ENCODE assay signal across 8 cellular contexts in genomic region chr9:113594484-113595299, GRCh38.
A peak's percentile ranks its signal among the peaks of the same experiment; 100 is the strongest.
DNase-seq lines count a peak whose midpoint lies in the region; ATAC-seq and TF ChIP-seq lines count a peak whose summit lies in the region.

No MANE protein-coding gene starts in this region.

- H3K27ac ChIP-seq in SK-N-SH (ENCODE audit: low read depth in 2 of 2, low read length in 1 of 2) (peak overlapping the region; percentile 87), muscle layer of duodenum (ENCODE audit: low read length) (peak overlapping the region; percentile 76), transverse colon (peak overlapping the region; percentile 48 to 83 (median 78))
- H3K27ac ChIP-seq in CD8-positive, alpha-beta T cell (ENCODE audit: low read depth, low read length), result no peak overlapping the region

- POLR2A ChIA-PET in SK-N-SH (lab: Yijun Ruan, JAX), result interaction anchor here (0.6 to 3.7 kb wide), 9 partner anchors 9 to 255 kb away, joined by 3 to 23 read pairs (median 7); partner anchors contain the start of genes C9orf43, POLE3 and WDR31
- POLR2A ChIA-PET in CD8-positive, alpha-beta T cell (lab: Charles Lee), result no interaction called here

- H3K36me3 ChIP-seq in SK-N-SH (replicated peaks in 1 of 2; ENCODE audit: control insufficient read depth in 1 of 2, insufficient read depth in 2 of 2, low read length in 1 of 2) (peaks cover 12 to 19% of the 10 kb centered on the region in 2 experiments), muscle layer of duodenum (ENCODE audit: control insufficient read depth in 1 of 2, insufficient read depth in 2 of 2, low read length in 2 of 2) (peaks cover 7 to 25% of the 10 kb centered on the region in 2 donors), transverse colon (peaks cover 0 to 12% (median 6%) of the 10 kb centered on the region in 4 donors)
- H3K36me3 ChIP-seq in CD8-positive, alpha-beta T cell (ENCODE audit: insufficient read depth, low read length), result peaks cover 35% of the 10 kb centered on the region

- H3K9me2 ChIP-seq in SK-N-SH, result no peaks in the 10 kb centered on the region

- H3K36me3 Mint-ChIP-seq in CD8-positive, alpha-beta T cell, result peaks cover 47% of the 10 kb centered on the region

- no peak overlapping the region for H3K27ac Mint-ChIP-seq in CD8-positive, alpha-beta T cell

- H3F3A ChIP-seq in SK-N-SH (replicated peaks; ENCODE audit: insufficient read depth), result peaks cover 24% of the 10 kb centered on the region

- peaks cover 30% of the 10 kb centered on the region for H4K20me1 ChIP-seq in SK-N-SH (ENCODE audit: insufficient read depth)

- TF ChIP-seq RAD21 in SK-N-SH (IDR thresholded peaks at IDR 0.05; ENCODE audit: low read length), result no peak

- in situ Hi-C loops in transverse colon (cut with MboI; ENCODE audit: low pct_ligation_motif_present in 1 of 4, low pct_unique_long_range_greater_than_20kb in 1 of 4, low sequenced_read_pairs in 3 of 4), result loop anchor here (5.0 kb wide), 2 partner anchors 58 to 63 kb away; no protein-coding TSS in a partner anchor

- H2AFZ ChIP-seq in SK-N-SH (ENCODE audit: low read depth), result no peak overlapping the region

- intact Hi-C loops in transverse colon (cut with DNase I; ENCODE audit: low total_unique reads), result no loop called here
- intact Hi-C loops in CD8-positive, alpha-beta T cell (cut with DNase I, micrococcal nuclease), result no loop called here

- no peaks in the 10 kb centered on the region for H3K27me3 Mint-ChIP-seq in CD8-positive, alpha-beta T cell (ENCODE audit: low read depth)

- 36% methylated on average over 19 of the region's 19 CpGs for WGBS in SK-N-SH (ENCODE audit: low lambda C conversion rate)
- 74% methylated on average over 19 of the region's 19 CpGs; no CpG with 5 or more reads in 1 of the 2 donors for WGBS in transverse colon (ENCODE audit: low coverage in 1 of 2), 2 donors

- H3K4me1 ChIP-seq in SK-N-SH (ENCODE audit: control insufficient read depth in 1 of 2, insufficient read depth in 2 of 2, low read depth in 1 of 2, low read length in 1 of 2) (peaks cover 31 to 40% of the 10 kb centered on the region in 2 experiments), muscle layer of duodenum (ENCODE audit: control insufficient read depth in 1 of 2, insufficient read depth in 2 of 2, low read length in 2 of 2) (peaks cover 4 to 43% of the 10 kb centered on the region in 2 donors), transverse colon (peaks cover 0 to 24% (median 9%) of the 10 kb centered on the region in 4 donors)
- peaks cover 3% of the 10 kb centered on the region for H3K4me1 ChIP-seq in CD8-positive, alpha-beta T cell (ENCODE audit: insufficient read depth, low read length)

- H3K4me3 ChIP-seq in SK-N-SH (ENCODE audit: low read depth in 2 of 2, low read length in 1 of 2) (peak overlapping the region; percentile 85 to 90), muscle layer of duodenum (ENCODE audit: low read depth in 1 of 2, low read length in 2 of 2) (peak overlapping the region; percentile 69 to 75), transverse colon (peak overlapping the region; percentile 12 to 45 (median 28))
- H3K4me3 ChIP-seq in CD8-positive, alpha-beta T cell (ENCODE audit: low read depth, low read length), result no peak overlapping the region

- H3K4me3 Mint-ChIP-seq in CD8-positive, alpha-beta T cell, result no peak overlapping the region

- H3K4me1 Mint-ChIP-seq in CD8-positive, alpha-beta T cell (ENCODE audit: low read depth), result peaks cover 8% of the 10 kb centered on the region

- peaks cover 45% of the 10 kb centered on the region for H3K79me2 ChIP-seq in SK-N-SH (ENCODE audit: insufficient read depth)

- DNase-seq in SK-N-SH (peak; percentile 51), fibroblast of gingiva (ENCODE audit: low read depth) (peak; percentile 62), transverse colon (no peak), NCI-H2029 treated with DMSO at 0.1 percent for 48 hours (lab: John Stamatoyannopoulos, UW) (no peak), NCI-H226 (no peak)
- DNase-seq in CD8-positive, alpha-beta T cell, result no peak
- DNase-seq in stimulated activated CD4-positive, alpha-beta T cell treated with anti-CD3 and anti-CD28 coated beads, Interleukin-15, amount 100 ng/mL, for 24 hours, result no peak

- H3K9ac ChIP-seq in SK-N-SH, result peak overlapping the region; percentile 99

- H3K4me2 ChIP-seq in SK-N-SH, result peak overlapping the region; percentile 97

- CTCF ChIA-PET in SK-N-SH (lab: Yijun Ruan, JAX), result interaction anchor here (0.6 to 44.7 kb wide), 9 partner anchors 15 to 321 kb away, joined by 3 to 1335 read pairs (median 3); partner anchors contain the start of genes ALAD, C9orf43 and POLE3
- CTCF ChIA-PET in CD8-positive, alpha-beta T cell (lab: Charles Lee), result interaction anchor here (1.4 to 1.7 kb wide), 3 partner anchors 10 to 64 kb away, joined by 3 to 8 read pairs (median 7); no protein-coding TSS in a partner anchor

- H3K9me3 Mint-ChIP-seq in CD8-positive, alpha-beta T cell, result no peaks in the 10 kb centered on the region

- H3K9me3 ChIP-seq in SK-N-SH, result no peaks in the 10 kb centered on the region
- no peaks in the 10 kb centered on the region for H3K9me3 ChIP-seq in muscle layer of duodenum (ENCODE audit: control insufficient read depth in 1 of 2, low read length in 2 of 2)
- no peaks in the 10 kb centered on the region for H3K9me3 ChIP-seq in transverse colon
- H3K9me3 ChIP-seq in CD8-positive, alpha-beta T cell (ENCODE audit: low read length), result no peaks in the 10 kb centered on the region

- ATAC-seq in CD8-positive, alpha-beta T cell, result no peak

- no peak for TF ChIP-seq CTCF in SK-N-SH (IDR thresholded peaks at IDR 0.05)
- no peak for TF ChIP-seq CTCF in transverse colon (IDR thresholded peaks at IDR 0.05)
- no peak for TF ChIP-seq CTCF in CD8-positive, alpha-beta T cell (IDR thresholded peaks at IDR 0.05)

- no peak for TF ChIP-seq EP300 in SK-N-SH (IDR thresholded peaks at IDR 0.05; ENCODE audit: borderline replicate concordance in 1 of 2, low read depth in 1 of 2, low read length in 1 of 2)
- TF ChIP-seq EP300 in transverse colon (IDR thresholded peaks at IDR 0.05; ENCODE audit: low read depth), result no peak

- H3K27me3 ChIP-seq in SK-N-SH (ENCODE audit: insufficient read depth), result no peaks in the 10 kb centered on the region
- no peaks in the 10 kb centered on the region for H3K27me3 ChIP-seq in muscle layer of duodenum (ENCODE audit: low read depth, low read length)
- no peaks in the 10 kb centered on the region for H3K27me3 ChIP-seq in transverse colon
- no peaks in the 10 kb centered on the region for H3K27me3 ChIP-seq in CD8-positive, alpha-beta T cell (ENCODE audit: insufficient read depth, low read length)

- TF ChIP-seq POLR2A in transverse colon (IDR thresholded peaks at IDR 0.05), result no peak

TF ChIP-seq in SK-N-SH, 30 proteins besides CTCF, POLR2A, EP300 and RAD21:
- 0 out of 2 replicates have a peak, but pooled peaks have one; percentile 13 for TF ChIP-seq POLR2AphosphoS5 (IDR thresholded peaks at IDR 0.05; ENCODE audit: low read depth, low read length)
- TF ChIP-seq ELF1 (IDR thresholded peaks at IDR 0.05), result no peak

Comparison
In these comparisons a context has a peak if more than half of its experiments do, and no peak if none do; other contexts are left out.
1. DNase-seq: peak in SK-N-SH (single experiment) and fibroblast of gingiva (single experiment); none in transverse colon (single experiment), CD8-positive, alpha-beta T cell (0 of 7), NCI-H2029 treated with DMSO at 0.1 percent for 48 hours (single experiment), stimulated activated CD4-positive, alpha-beta T cell treated with anti-CD3 and anti-CD28 coated beads, Interleukin-15, amount 100 ng/mL, for 24 hours (single experiment) and NCI-H226 (single experiment).